ENCODE assay signal across 9 cellular contexts in the genomic region with DNA sequence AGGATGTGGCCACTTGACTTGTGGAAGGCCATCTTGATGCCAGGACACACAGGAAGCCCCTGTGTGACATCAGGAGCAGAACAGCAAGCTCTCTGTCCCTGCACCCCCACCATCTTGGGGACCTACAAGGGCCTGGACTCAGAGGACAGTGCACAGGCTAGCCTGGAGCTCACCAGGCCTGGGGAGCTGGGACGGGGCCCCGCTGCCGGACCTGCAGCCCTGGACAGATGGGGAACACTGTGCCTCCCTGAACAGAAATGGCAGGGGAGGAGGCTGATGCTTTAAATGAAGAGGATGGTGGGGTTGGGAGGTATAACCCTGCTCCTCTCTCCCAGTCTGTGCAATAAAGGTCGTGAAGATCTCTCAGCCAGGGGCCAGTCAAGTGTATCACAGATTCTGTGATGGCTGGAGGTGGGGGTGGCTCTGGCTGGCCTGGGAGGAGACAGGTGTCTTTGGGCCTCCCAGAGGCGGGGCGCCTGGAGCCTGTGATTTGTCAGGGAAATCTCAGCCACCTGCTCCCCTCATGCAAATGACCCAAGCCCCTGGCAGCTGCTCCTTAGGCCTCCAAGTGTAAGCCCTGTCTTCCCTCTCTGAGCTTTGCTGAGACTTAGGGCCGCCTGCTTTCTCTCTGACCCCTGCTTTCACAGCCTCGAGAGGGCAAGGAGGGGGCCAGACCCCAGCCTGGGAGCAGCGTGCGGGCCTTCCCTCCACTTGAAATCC. TPM values are rescaled to one million over a fixed set of nuclear protein-coding genes. Genes with fewer than 3 reads are reported as not detected.
A peak's percentile ranks its signal among the peaks of the same experiment; 100 is the strongest.
DNase-seq lines count a peak whose midpoint lies in the region; ATAC-seq, FAIRE-seq and TF ChIP-seq lines count a peak whose summit lies in the region.
"Had no signal": no experiment of that assay in that cellular context is flagged by ENCODE, and none has a peak within 500 bp of the region (broad histone marks: within the 10 kb centered on the region; RNA-seq: fewer than 3 reads in every experiment).

No MANE protein-coding gene starts in this region.

- H3K4me1 ChIP-seq in BLaER1 treated with 17β-estradiol and CSF1 and Interleukin-3, amounts not matched to agents 10 nM and 100 nM: peaks cover 0 to 22% (median 9%) of the 10 kb centered on the region in 10 experiments; a peak in 8 of 20 replicates
- H3K4me1 ChIP-seq in OCI-LY3 (ENCODE audit: low read length) (peaks cover 45% of the 10 kb centered on the region), sigmoid colon (no peaks in the 10 kb centered on the region)

- peak overlapping the region in 2 of 11 experiments; percentile 7 to 14; a peak in 1 of 22 replicates for H3K9ac ChIP-seq in BLaER1 treated with 17β-estradiol and CSF1 and Interleukin-3, amounts not matched to agents 10 nM and 100 nM
- H3K9ac ChIP-seq in OCI-LY3 (ENCODE audit: low read length): peak overlapping the region; percentile 70

- ATAC-seq in HG03103 (IDR thresholded peaks at IDR 0.05; ENCODE audit: low read depth, unreplicated experiment): peak; percentile 73
- ATAC-seq: activated CD8-positive, alpha-beta T cell treated with anti-CD3 and anti-CD28 coated beads for 36 hours had no signal

- 68 to 74% methylated on average over 10 of the region's 10 CpGs for WGBS in sigmoid colon, 2 donors

- no peaks in the 10 kb centered on the region; a peak in 1 of 22 replicates for H4K20me1 ChIP-seq in BLaER1 treated with 17β-estradiol and CSF1 and Interleukin-3, amounts not matched to agents 10 nM and 100 nM
- no peaks in the 10 kb centered on the region for H4K20me1 ChIP-seq in OCI-LY3 (ENCODE audit: insufficient read depth, low read length)

- no peak for TF ChIP-seq EP300 in sigmoid colon (IDR thresholded peaks at IDR 0.05)

- peak; percentile 97 for FAIRE-seq in GM19239 (lab: Jason Lieb, UNC)

- H3K4me2 ChIP-seq in BLaER1 treated with 17β-estradiol and CSF1 and Interleukin-3, amounts not matched to agents 10 nM and 100 nM: peak overlapping the region in 8 of 11 experiments; percentile 9 to 55 (median 47); a peak in 12 of 22 replicates
- H3K4me2 ChIP-seq in OCI-LY3 (ENCODE audit: low read length): peak overlapping the region; percentile 85

- no peak overlapping the region for H3K27ac ChIP-seq in BLaER1 treated with 17β-estradiol and CSF1 and Interleukin-3, amounts not matched to agents 10 nM and 100 nM
- H3K27ac ChIP-seq in OCI-LY3 (ENCODE audit: low read length): peak overlapping the region; percentile 91
- H3K27ac ChIP-seq in sigmoid colon: no peak overlapping the region

- TF ChIP-seq POLR2A in sigmoid colon (IDR thresholded peaks at IDR 0.05): no peak

- H3K36me3 ChIP-seq in BLaER1 treated with 17β-estradiol and CSF1 and Interleukin-3, amounts not matched to agents 10 nM and 100 nM: no peaks in the 10 kb centered on the region
- H3K36me3 ChIP-seq in OCI-LY3 (replicated peaks; ENCODE audit: low read depth, low read length) (peaks cover 4% of the 10 kb centered on the region), sigmoid colon (peaks cover 0 to 47% (median 2%) of the 10 kb centered on the region in 4 donors)

- peaks cover 0 to 27% (median 5%) of the 10 kb centered on the region in 11 experiments; a peak in 11 of 22 replicates for H3K27me3 ChIP-seq in BLaER1 treated with 17β-estradiol and CSF1 and Interleukin-3, amounts not matched to agents 10 nM and 100 nM
- H3K27me3 ChIP-seq in OCI-LY3 (ENCODE audit: low read depth, low read length) (no peaks in the 10 kb centered on the region), sigmoid colon (no peaks in the 10 kb centered on the region)

- H3K4me3 ChIP-seq in BLaER1 treated with 17β-estradiol and CSF1 and Interleukin-3, amounts not matched to agents 10 nM and 100 nM: no peak overlapping the region
- H3K4me3 ChIP-seq in OCI-LY3 (ENCODE audit: low read length) (peak overlapping the region; percentile 63), sigmoid colon (no peak overlapping the region)

- H3K79me2 ChIP-seq in OCI-LY3 (ENCODE audit: low read length): no peaks in the 10 kb centered on the region

- TF ChIP-seq CTCF in OCI-LY3 (IDR thresholded peaks at IDR 0.05; ENCODE audit: low read depth, low read length) (no peak), sigmoid colon (IDR thresholded peaks at IDR 0.05) (no peak)

- intact Hi-C loops in sigmoid colon (cut with DNase I): no loop called here

- no peaks in the 10 kb centered on the region for H3K9me3 ChIP-seq in BLaER1 treated with 17β-estradiol and CSF1 and Interleukin-3, amounts not matched to agents 10 nM and 100 nM (replicated peaks in 1 of 11)
- H3K9me3 ChIP-seq in OCI-LY3 (ENCODE audit: insufficient read depth, low read length): no peaks in the 10 kb centered on the region
- H3K9me3 ChIP-seq in sigmoid colon: no peaks in the 10 kb centered on the region

- H2AFZ ChIP-seq in OCI-LY3 (ENCODE audit: low read depth, low read length): no peak overlapping the region

- DNase-seq in GM19239 (ENCODE audit: insufficient read length, low spot score): peak; percentile 80
- DNase-seq in T-helper 2 cell: no peak
- DNase-seq in sigmoid colon: no peak
- no peak for DNase-seq in Ammon's horn (ENCODE audit: low spot score)
- no peak for DNase-seq in NCI-H1694 treated with DMSO at 0.1 percent for 48 hours (lab: John Stamatoyannopoulos, UW)
- DNase-seq: activated CD8-positive, alpha-beta T cell treated with anti-CD3 and anti-CD28 coated beads for 36 hours had no signal

RNA-seq across cellular contexts. Expression of gene GNB3, which starts 1.1 kb away (rescaled TPM):
- total RNA-seq in sigmoid colon: 1 to 10 TPM in 3 of 4 donors, under 1 TPM in 1; 0.36 to 8.9 (median 2.2) TPM
- 1 to 10 TPM in 2 of 3 donors, under 1 TPM in 1; 0.46 to 1.2 (median 1.1) TPM for polyA plus RNA-seq in sigmoid colon

RNA-seq across cellular contexts. Expression of gene P3H3, which starts 11.4 kb away (rescaled TPM):
- total RNA-seq in sigmoid colon: 10 to 100 TPM; 16.4 to 69.8 (median 20.5) TPM
- 1 to 10 TPM in 2 of 3 donors, under 1 TPM in 1; 0.60 to 6.0 (median 1.2) TPM for polyA plus RNA-seq in sigmoid colon

RNA-seq across cellular contexts. Expression of gene CDCA3, which starts 11.4 kb away (rescaled TPM):
- total RNA-seq in sigmoid colon: 1 to 10 TPM in 1 of 4 donors, under 1 TPM in 3; 0.33 to 2.8 (median 0.45) TPM
- 10 to 100 TPM in 1 of 3 donors, 1 to 10 TPM in 2; 4.8 to 31.2 (median 8.6) TPM for polyA plus RNA-seq in sigmoid colon

RNA-seq across cellular contexts. Expression of gene USP5, which starts 12.3 kb away (rescaled TPM):
- 10 to 100 TPM; 37.1 to 44.7 (median 41.5) TPM for total RNA-seq in sigmoid colon
- polyA plus RNA-seq in sigmoid colon: 10 to 100 TPM; 25.4 to 51.5 (median 26.4) TPM

RNA-seq across cellular contexts. Expression of gene GPR162, which starts 18.0 kb away (rescaled TPM):
- total RNA-seq in sigmoid colon: 10 to 100 TPM in 2 of 4 donors, 1 to 10 TPM in 2; 6.4 to 16.1 (median 10.2) TPM
- polyA plus RNA-seq in sigmoid colon: 1 to 10 TPM; 1.2 to 7.6 (median 1.8) TPM
